ENCODE assay signal across 17 cellular contexts in the genomic region with DNA sequence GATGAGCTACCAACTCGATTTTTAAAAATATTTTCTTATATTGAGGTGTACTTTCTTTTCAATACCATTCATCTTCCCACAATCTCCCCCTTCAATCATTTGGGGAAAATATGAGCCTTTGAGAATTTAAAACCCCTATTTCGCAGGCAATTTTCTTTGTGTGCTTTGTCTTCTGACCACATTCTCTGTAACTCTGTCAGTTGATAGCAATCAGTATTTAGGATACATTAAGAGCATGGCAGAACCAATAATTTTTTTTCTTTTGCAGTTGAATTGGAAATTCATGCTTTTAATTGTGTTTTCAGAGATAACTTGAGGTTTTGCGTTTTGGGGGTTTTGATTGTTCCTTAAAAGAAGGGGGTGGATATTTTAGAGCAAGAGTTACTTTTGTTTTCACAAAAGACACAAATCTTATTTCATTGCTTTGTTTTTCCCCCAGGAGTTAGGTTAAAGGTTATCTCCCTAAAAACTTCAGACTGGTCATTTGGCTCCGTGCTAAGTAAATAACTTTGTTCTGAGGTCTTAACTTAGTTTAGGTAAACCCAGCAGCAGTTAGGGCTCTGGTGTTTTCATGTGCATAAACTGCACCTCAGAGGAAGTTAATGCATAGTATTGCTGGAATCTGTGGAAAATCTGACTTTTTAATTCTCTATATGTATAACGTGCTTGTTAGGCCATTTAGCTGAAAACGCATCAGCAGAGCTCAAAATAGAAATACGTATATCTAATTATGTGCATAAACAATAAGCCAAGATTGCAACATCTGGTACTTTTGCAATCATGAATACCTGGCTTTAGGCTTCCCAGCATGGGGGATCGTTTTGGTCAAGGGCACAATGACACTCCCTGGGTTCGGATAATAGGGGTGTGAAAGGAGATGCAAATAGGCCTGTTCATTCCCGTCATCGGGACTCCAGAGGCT.
A peak's percentile ranks its signal among the peaks of the same experiment; 100 is the strongest.
DNase-seq lines count a peak whose midpoint lies in the region; ATAC-seq and TF ChIP-seq lines count a peak whose summit lies in the region.
"Had no signal": no experiment of that assay in that cellular context is flagged by ENCODE, and none has a peak within 500 bp of the region (broad histone marks: within the 10 kb centered on the region; RNA-seq: fewer than 3 reads in every experiment).

No MANE protein-coding gene starts in this region.

- H3K9me3 ChIP-seq in neuron (ENCODE audit: low read length): no peaks in the 10 kb centered on the region
- H3K9me3 ChIP-seq in CD4-positive, alpha-beta T cell (ENCODE audit: control insufficient read depth, low read length): no peaks in the 10 kb centered on the region
- H3K9me3 ChIP-seq: lower lobe of right lung had no signal

- H2AFZ ChIP-seq in neuron (ENCODE audit: low read depth, low read length): peak overlapping the region; percentile 6

- H3K4me1 ChIP-seq in neuron (ENCODE audit: insufficient read depth, low read length): peaks cover 17% of the 10 kb centered on the region

- H3K27me3 Mint-ChIP-seq in CD4-positive, alpha-beta T cell: no peaks in the 10 kb centered on the region
- H3K27me3 Mint-ChIP-seq: activated CD4-positive, alpha-beta memory T cell treated with anti-CD3 and anti-CD28 coated beads, Interleukin-2, amount 10 ng/mL, durations not matched to agents 7 days and 5 days; stimulated activated naive CD8-positive, alpha-beta T cell treated with anti-CD3 and anti-CD28 coated beads, Interleukin-15, Interleukin-2, amounts not matched to agents 100 ng/mL and 50 ng/mL, for 24 hours had no signal

- no peaks in the 10 kb centered on the region for H3K36me3 Mint-ChIP-seq in CD4-positive, alpha-beta T cell (ENCODE audit: low read depth)

- peak; percentile 22 for DNase-seq in DMS 273 (lab: John Stamatoyannopoulos, UW; ENCODE audit: unreplicated experiment)
- DNase-seq in DMS 273 treated with DMSO at 0.1 percent for 48 hours (lab: John Stamatoyannopoulos, UW): no peak
- DNase-seq in SK-N-DZ (ENCODE audit: low spot score): peak; percentile 60
- DNase-seq in fibroblast of villous mesenchyme (ENCODE audit: low read depth): peak; percentile 55
- DNase-seq in CD4-positive, alpha-beta T cell: no peak
- DNase-seq in NCI-H2081 treated with DMSO at 0.1 percent for 48 hours (lab: John Stamatoyannopoulos, UW): no peak
- DNase-seq: activated CD4-positive, alpha-beta memory T cell treated with anti-CD3 and anti-CD28 coated beads, Interleukin-2, amount 10 ng/mL, durations not matched to agents 7 days and 5 days; GF-D8; lower lobe of right lung; NCI-H187 treated with DMSO at 0.1 percent for 48 hours; nucleus accumbens; SIG-M5 had no signal

- H3K27ac ChIP-seq in CD4-positive, alpha-beta T cell (ENCODE audit: low read depth, low read length): no peak overlapping the region
- H3K27ac ChIP-seq: 22Rv1, lower lobe of right lung had no signal

- no peaks in the 10 kb centered on the region for H3K4me1 Mint-ChIP-seq in CD4-positive, alpha-beta T cell (ENCODE audit: low read depth)
- H3K4me1 Mint-ChIP-seq: activated CD4-positive, alpha-beta memory T cell treated with anti-CD3 and anti-CD28 coated beads, Interleukin-2, amount 10 ng/mL, durations not matched to agents 7 days and 5 days had no signal

- peaks cover 10% of the 10 kb centered on the region for H3K9me3 Mint-ChIP-seq in CD4-positive, alpha-beta T cell

- POLR2A ChIA-PET in CD4-positive, alpha-beta T cell (lab: Charles Lee): no interaction called here

- no peak for ATAC-seq in CD4-positive, alpha-beta T cell (ENCODE audit: poor library complexity)
- ATAC-seq in GM18907 (IDR thresholded peaks at IDR 0.05; ENCODE audit: unreplicated experiment): no peak
- ATAC-seq: lower lobe of right lung had no signal

- no peak for TF ChIP-seq CTCF in fibroblast of villous mesenchyme (IDR thresholded peaks at IDR 0.05; ENCODE audit: insufficient read depth, low read depth, low read length)
- TF ChIP-seq CTCF in CD4-positive, alpha-beta T cell (IDR thresholded peaks at IDR 0.05): no peak

- CTCF ChIA-PET in CD4-positive, alpha-beta T cell (lab: Charles Lee): no interaction called here

- no peaks in the 10 kb centered on the region for H3K36me3 ChIP-seq in neuron (ENCODE audit: insufficient read depth, low read length)
- H3K36me3 ChIP-seq: lower lobe of right lung had no signal

- no peaks in the 10 kb centered on the region for H3K27me3 ChIP-seq in neuron (ENCODE audit: insufficient read depth, low read length)
- H3K27me3 ChIP-seq in CD4-positive, alpha-beta T cell (ENCODE audit: control insufficient read depth, insufficient read depth, low read length): no peaks in the 10 kb centered on the region

- intact Hi-C loops in CD4-positive, alpha-beta T cell (cut with DNase I, micrococcal nuclease): no loop called here

- H3K4me3 ChIP-seq in fibroblast of villous mesenchyme (ENCODE audit: low read depth, low read length) (no peak overlapping the region), neuron (ENCODE audit: low read length) (no peak overlapping the region)
- H3K4me3 ChIP-seq: lower lobe of right lung had no signal

- H3K4me3 Mint-ChIP-seq in CD4-positive, alpha-beta T cell: no peak overlapping the region
- H3K4me3 Mint-ChIP-seq: activated CD4-positive, alpha-beta memory T cell treated with anti-CD3 and anti-CD28 coated beads, Interleukin-2, amount 10 ng/mL, durations not matched to agents 7 days and 5 days; stimulated activated naive CD8-positive, alpha-beta T cell treated with anti-CD3 and anti-CD28 coated beads, Interleukin-15, Interleukin-2, amounts not matched to agents 100 ng/mL and 50 ng/mL, for 24 hours had no signal

- no peak overlapping the region for H3K27ac Mint-ChIP-seq in CD4-positive, alpha-beta T cell
- H3K27ac Mint-ChIP-seq: activated CD4-positive, alpha-beta memory T cell treated with anti-CD3 and anti-CD28 coated beads, Interleukin-2, amount 10 ng/mL, durations not matched to agents 7 days and 5 days; activated T-helper 2 cell treated with anti-CD3 and anti-CD28 coated beads, Interferon-gamma antibody, Interleukin-2, Interleukin-4, amounts not matched to agents 10 μg/mL and 5 μg/mL and 100 μg/mL, durations not matched to agents 14 hours and 24 hours and 36 hours; stimulated activated naive CD8-positive, alpha-beta T cell treated with anti-CD3 and anti-CD28 coated beads, Interleukin-15, Interleukin-2, amounts not matched to agents 100 ng/mL and 50 ng/mL, for 24 hours had no signal

Comparison
In these comparisons a context has a peak if more than half of its experiments do, and no peak if none do; other contexts are left out.
1. DNase-seq: peak in DMS 273 (single experiment), SK-N-DZ (single experiment) and fibroblast of villous mesenchyme (single experiment); none in DMS 273 treated with DMSO at 0.1 percent for 48 hours (single experiment), CD4-positive, alpha-beta T cell (0 of 10) and NCI-H2081 treated with DMSO at 0.1 percent for 48 hours (single experiment).